8 cellular contexts compared by ENCODE assay signal in the genomic region with DNA sequence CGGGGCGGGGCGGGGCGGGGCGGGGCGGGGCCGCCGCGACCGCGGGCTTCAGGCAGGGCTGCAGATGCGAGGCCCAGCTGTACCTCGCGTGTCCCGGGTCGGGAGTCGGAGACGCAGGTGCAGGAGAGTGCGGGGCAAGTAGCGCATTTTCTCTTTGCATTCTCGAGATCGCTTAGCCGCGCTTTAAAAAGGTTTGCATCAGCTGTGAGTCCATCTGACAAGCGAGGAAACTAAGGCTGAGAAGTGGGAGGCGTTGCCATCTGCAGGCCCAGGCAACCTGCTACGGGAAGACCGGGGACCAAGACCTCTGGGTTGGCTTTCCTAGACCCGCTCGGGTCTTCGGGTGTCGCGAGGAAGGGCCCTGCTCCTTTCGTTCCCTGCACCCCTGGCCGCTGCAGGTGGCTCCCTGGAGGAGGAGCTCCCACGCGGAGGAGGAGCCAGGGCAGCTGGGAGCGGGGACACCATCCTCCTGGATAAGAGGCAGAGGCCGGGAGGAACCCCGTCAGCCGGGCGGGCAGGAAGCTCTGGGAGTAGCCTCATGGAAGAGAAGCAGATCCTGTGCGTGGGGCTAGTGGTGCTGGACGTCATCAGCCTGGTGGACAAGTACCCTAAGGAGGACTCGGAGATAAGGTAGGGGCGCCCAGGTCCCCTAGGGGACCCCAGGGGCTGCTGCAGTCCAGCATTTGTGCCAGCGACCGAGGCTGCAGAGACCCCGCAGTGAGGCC. TPM values are rescaled to one million over a fixed set of nuclear protein-coding genes. Genes with fewer than 3 reads are reported as not detected.
A peak's percentile ranks its signal among the peaks of the same experiment; 100 is the strongest.
DNase-seq lines count a peak whose midpoint lies in the region; ATAC-seq, FAIRE-seq and TF ChIP-seq lines count a peak whose summit lies in the region.

A gene (plus strand): TSS at position 51 of the 725 bp plus-strand sequence. CDS start 488 bp downstream, at position 539.

- ATAC-seq in A549 (peak; percentile 60 to 65), HG03066 (IDR thresholded peaks at IDR 0.05; ENCODE audit: low read depth, unreplicated experiment) (peak; percentile 14), aorta (ENCODE audit: low FRiP score) (peak; percentile 3)

- H3K9ac ChIP-seq in duodenal mucosa (ENCODE audit: low read depth in 1 of 2, low read length in 2 of 2) (peak within 1 kb of the TSS; percentile 58 to 76), mucosa of stomach (ENCODE audit: low read length) (peak within 1 kb of the TSS; percentile 71)

- POLR2A ChIA-PET in A549 (lab: Yijun Ruan, JAX): interaction anchor here (1.0 to 1.3 kb wide), 2 partner anchors 15 to 35 kb away, joined by 3 to 9 read pairs; a partner anchor contains a TSS

- TF ChIP-seq EP300 in A549 (IDR thresholded peaks at IDR 0.05): no peak

- WGBS in A549 (ENCODE audit: missing lambda C conversion rate): 14% methylated on average over 30 of the region's 49 CpGs
- WGBS in aorta, 2 donors: 2 to 3% methylated on average over 45 to 49 of the region's 49 CpGs

- H3K9me3 ChIP-seq in A549 (no peaks in the 10 kb centered on the region), duodenal mucosa (ENCODE audit: control insufficient read depth in 1 of 2, low read length in 2 of 2) (no peaks in the 10 kb centered on the region), mucosa of stomach (ENCODE audit: control insufficient read depth, low read length) (no peaks in the 10 kb centered on the region), aorta (ENCODE audit: control insufficient read depth, low read length) (no peaks in the 10 kb centered on the region)

- CTCF ChIA-PET in A549 (lab: Yijun Ruan, JAX): interaction anchor here (0.6 to 15.3 kb wide), 30 partner anchors 8 to 243 kb away, joined by 3 to 253 read pairs (median 4); a partner anchor contains a TSS

- H3K27ac ChIP-seq in A549 (peak within 1 kb of the TSS; percentile 90 to 91), duodenal mucosa (ENCODE audit: low read depth, low read length) (peak within 1 kb of the TSS; percentile 85), aorta (ENCODE audit: low read depth in 1 of 2, low read length in 2 of 2) (peak within 1 kb of the TSS in 1 of 2 donors; percentile 70)

- H3K36me3 ChIP-seq in duodenal mucosa (ENCODE audit: control insufficient read depth in 1 of 2, insufficient read depth in 2 of 2, low read length in 2 of 2): no peaks in the 10 kb centered on the region
- H3K36me3 ChIP-seq in mucosa of stomach (ENCODE audit: control insufficient read depth, insufficient read depth, low read length): no peaks in the 10 kb centered on the region
- H3K36me3 ChIP-seq in aorta (ENCODE audit: control insufficient read depth in 1 of 2, insufficient read depth in 2 of 2, low read length in 1 of 2): peaks cover 0 to 2% of the 10 kb centered on the region in 2 donors

- FAIRE-seq in A549 (lab: Jason Lieb, UNC): no peak

- H3K4me3 ChIP-seq in A549: peak within 1 kb of the TSS; percentile 70
- peak within 1 kb of the TSS; percentile 79 for H3K4me3 ChIP-seq in GM12865 (ENCODE audit: low read depth, low read length)
- peak within 1 kb of the TSS; percentile 78 to 92 for H3K4me3 ChIP-seq in duodenal mucosa (ENCODE audit: low read depth in 1 of 2, low read length in 2 of 2)
- H3K4me3 ChIP-seq in mucosa of stomach (ENCODE audit: low read length): peak within 1 kb of the TSS; percentile 38
- H3K4me3 ChIP-seq in aorta (ENCODE audit: low read length in 2 of 2): peak within 1 kb of the TSS; percentile 21 to 56

- TF ChIP-seq CTCF in A549 (IDR thresholded peaks at IDR 0.05): no peak
- TF ChIP-seq CTCF in GM12865 (IDR thresholded peaks at IDR 0.05; ENCODE audit: insufficient read depth, low read depth, low read length, missing control alignments): no peak

- peak within 1 kb of the TSS; percentile 81 for H3K4me2 ChIP-seq in A549

- peak; percentile 30 for TF ChIP-seq POLR2A in A549 (IDR thresholded peaks at IDR 0.05; ENCODE audit: low read length)

- DNase-seq in A549 (ENCODE audit: low read depth in 1 of 2, low spot score in 1 of 2) (peak; percentile 50 to 94), GM12865 (ENCODE audit: low read depth) (no peak), RPMI7951 (ENCODE audit: low read depth) (peak; percentile 25), aorta (peak; percentile 75 to 85), SKM-1 (lab: John Stamatoyannopoulos, UW; ENCODE audit: unreplicated experiment) (no peak)

- H3K27me3 ChIP-seq in duodenal mucosa (ENCODE audit: control insufficient read depth in 1 of 2, insufficient read depth in 2 of 2, low read length in 2 of 2): no peaks in the 10 kb centered on the region
- peaks cover 6% of the 10 kb centered on the region for H3K27me3 ChIP-seq in mucosa of stomach (ENCODE audit: control insufficient read depth, insufficient read depth, low read length)
- H3K27me3 ChIP-seq in aorta (ENCODE audit: control insufficient read depth in 1 of 2, insufficient read depth in 2 of 2, low read length in 1 of 2): no peaks in the 10 kb centered on the region

- intact Hi-C loops in aorta (cut with DNase I): loop anchor here (5.0 kb wide), 3 partner anchors 35 to 125 kb away; a partner anchor contains a TSS

- H3K4me1 ChIP-seq in A549 (peaks cover 10% of the 10 kb centered on the region), duodenal mucosa (ENCODE audit: control insufficient read depth in 1 of 2, insufficient read depth in 2 of 2, low read length in 2 of 2) (peaks cover 27 to 47% of the 10 kb centered on the region in 2 donors), mucosa of stomach (ENCODE audit: control insufficient read depth, insufficient read depth, low read length) (peaks cover 26% of the 10 kb centered on the region), aorta (ENCODE audit: control insufficient read depth in 1 of 2, insufficient read depth in 2 of 2, low read length in 2 of 2) (no peaks in the 10 kb centered on the region)

- no peak for TF ChIP-seq RAD21 in A549 (conservative IDR thresholded peaks at IDR 0.05 in 1 of 2, IDR thresholded peaks at IDR 0.05 in 1 of 2)

TF ChIP-seq in A549, 52 proteins besides CTCF, POLR2A, EP300 and RAD21:
- TF ChIP-seq, protein P1, sequence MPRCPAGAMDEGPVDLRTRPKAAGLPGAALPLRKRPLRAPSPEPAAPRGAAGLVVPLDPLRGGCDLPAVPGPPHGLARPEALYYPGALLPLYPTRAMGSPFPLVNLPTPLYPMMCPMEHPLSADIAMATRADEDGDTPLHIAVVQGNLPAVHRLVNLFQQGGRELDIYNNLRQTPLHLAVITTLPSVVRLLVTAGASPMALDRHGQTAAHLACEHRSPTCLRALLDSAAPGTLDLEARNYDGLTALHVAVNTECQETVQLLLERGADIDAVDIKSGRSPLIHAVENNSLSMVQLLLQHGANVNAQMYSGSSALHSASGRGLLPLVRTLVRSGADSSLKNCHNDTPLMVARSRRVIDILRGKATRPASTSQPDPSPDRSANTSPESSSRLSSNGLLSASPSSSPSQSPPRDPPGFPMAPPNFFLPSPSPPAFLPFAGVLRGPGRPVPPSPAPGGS (IDR thresholded peaks at IDR 0.05): 0 out of 3 replicates have a peak, but pooled peaks have one; percentile 15
- TF ChIP-seq, protein P2, sequence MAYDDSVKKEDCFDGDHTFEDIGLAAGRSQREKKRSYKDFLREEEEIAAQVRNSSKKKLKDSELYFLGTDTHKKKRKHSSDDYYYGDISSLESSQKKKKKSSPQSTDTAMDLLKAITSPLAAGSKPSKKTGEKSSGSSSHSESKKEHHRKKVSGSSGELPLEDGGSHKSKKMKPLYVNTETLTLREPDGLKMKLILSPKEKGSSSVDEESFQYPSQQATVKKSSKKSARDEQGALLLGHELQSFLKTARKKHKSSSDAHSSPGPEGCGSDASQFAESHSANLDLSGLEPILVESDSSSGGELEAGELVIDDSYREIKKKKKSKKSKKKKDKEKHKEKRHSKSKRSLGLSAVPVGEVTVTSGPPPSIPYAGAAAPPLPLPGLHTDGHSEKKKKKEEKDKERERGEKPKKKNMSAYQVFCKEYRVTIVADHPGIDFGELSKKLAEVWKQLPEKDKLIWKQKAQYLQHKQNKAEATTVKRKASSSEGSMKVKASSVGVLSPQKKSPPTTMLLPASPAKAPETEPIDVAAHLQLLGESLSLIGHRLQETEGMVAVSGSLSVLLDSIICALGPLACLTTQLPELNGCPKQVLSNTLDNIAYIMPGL (CRISPR knock-in tag; IDR thresholded peaks at IDR 0.05; ENCODE audit: borderline replicate concordance): no peak
- no peak for TF ChIP-seq ZFP36 (IDR thresholded peaks at IDR 0.05; ENCODE audit: borderline replicate concordance, partially characterized antibody)
- no peak for TF ChIP-seq NR3C1 (IDR thresholded peaks at IDR 0.05)
TF ChIP-seq in A549: peak in this region for 1.

RNA-seq across cellular contexts. Expression of the gene that starts here (rescaled TPM):
- 4.2 and 4.4 TPM in 2 replicates for polyA plus RNA-seq in A549 (2011; rRNA removed)
- polyA plus RNA-seq in A549 (2012; cell fraction: cytosol; rRNA removed): 12.4 and 13.0 TPM in 2 replicates
- polyA plus RNA-seq in A549 (2012; cell fraction: nucleus; rRNA removed): 22.5 and 25.5 TPM in 2 replicates
- 7.6 to 8.5 TPM (median 8.3 TPM) in 3 replicates for polyA plus RNA-seq in A549 (2017; fragmentation: RNase III; extraction: RNeasy Plus Mini Kit Qiagen cat#74134 plus additional on column Dnase treatment)
- 6.7 and 9.0 TPM in 2 replicates for polyA minus RNA-seq in A549 (2011; rRNA and poly(A)+ RNA removed)
- total RNA-seq in RPMI7951 (2014; rRNA removed; shearing (Covaris generic)): 4.1 and 5.8 TPM in 2 replicates
- 1 to 10 TPM; 3.4 to 5.1 TPM for total RNA-seq in aorta
- 10 to 100 TPM in 1 of 2 donors, 1 to 10 TPM in 1; 6.0 to 38.7 TPM for polyA plus RNA-seq in aorta

Comparison
In these comparisons a context has a peak if more than half of its experiments do, and no peak if none do; other contexts are left out.
1. ATAC-seq: peak in every context shown above with its lines; median percentile 62 in A549; 14 in HG03066; 3 in aorta.
2. DNase-seq: peak in A549 (2 of 2), RPMI7951 (single experiment) and aorta (2 of 2); none in GM12865 (single experiment) and SKM-1 (single experiment).
3. Peak in every context shown above with its lines, with median percentiles within 50 percentile points of each other: H3K4me3 ChIP-seq.